In genomic region chrX:108312938-108313337, GRCh38 we compare ENCODE assay signal across 9 cellular contexts.
DNase-seq lines count a peak whose midpoint lies in the region; ATAC-seq and TF ChIP-seq lines count a peak whose summit lies in the region.
"Had no signal": no experiment of that assay in that cellular context is flagged by ENCODE, and none has a peak within 500 bp of the region (broad histone marks: within the 10 kb centered on the region; RNA-seq: fewer than 3 reads in every experiment).

No MANE protein-coding gene starts in this region.

- TF ChIP-seq POLR2A in uterus (IDR thresholded peaks at IDR 0.05), result no peak

- ATAC-seq in Right ventricle myocardium superior (ENCODE audit: poor library complexity) (peak; percentile 95), HG03039 (IDR thresholded peaks at IDR 0.05; ENCODE audit: unreplicated experiment) (no peak)

- CTCF ChIA-PET in RWPE1 (lab: Yijun Ruan, JAX), result interaction anchor here (0.9 to 1.0 kb wide), 2 partner anchors 89 to 224 kb away, joined by 3 read pairs; no protein-coding TSS in a partner anchor

- no peaks in the 10 kb centered on the region for H3K9me3 ChIP-seq in right atrium auricular region
- no peaks in the 10 kb centered on the region for H3K9me3 ChIP-seq in cardiac muscle cell (ENCODE audit: low read depth)
- no peaks in the 10 kb centered on the region for H3K9me3 ChIP-seq in uterus

- no peaks in the 10 kb centered on the region for H3K27me3 Mint-ChIP-seq in activated T-helper 1 cell treated with anti-CD3 and anti-CD28 coated beads, Interleukin-12 subunit alpha, Interleukin-12 subunit beta, Interleukin-2, Interleukin-4 antibody, amounts not matched to agents 30 ng/mL and 10 ng/mL and 1 ng/mL, durations not matched to agents 14 hours and 24 hours and 36 hours (ENCODE audit: insufficient read depth)

- POLR2A ChIA-PET in RWPE1 (lab: Yijun Ruan, JAX; ENCODE audit: low non-redundant PET), result no interaction called here

- DNase-seq in Right ventricle myocardium superior, result peak; percentile 46
- no peak for DNase-seq in right atrium auricular region (ENCODE audit: low spot score)
- DNase-seq in RWPE1 (ENCODE audit: low spot score), result peak; percentile 67
- DNase-seq in cardiac muscle cell (ENCODE audit: low read depth in 1 of 2, low spot score in 1 of 2), result peak; percentile 37 to 52
- peak; percentile 19 to 33 for DNase-seq in uterus
- no peak for DNase-seq in SW480 (ENCODE audit: low spot score)
- DNase-seq in activated T-helper 1 cell treated with anti-CD3 and anti-CD28 coated beads, Interleukin-12 subunit alpha, Interleukin-12 subunit beta, Interleukin-2, Interleukin-4 antibody, amounts not matched to agents 30 ng/mL and 10 ng/mL and 1 ng/mL, durations not matched to agents 14 hours and 24 hours and 36 hours (ENCODE audit: low spot score), result no peak

- no peaks in the 10 kb centered on the region for H3K4me1 ChIP-seq in right atrium auricular region
- H3K4me1 ChIP-seq in cardiac muscle cell (ENCODE audit: low read depth), result peaks cover 37% of the 10 kb centered on the region
- H3K4me1 ChIP-seq in uterus, result no peaks in the 10 kb centered on the region

- TF ChIP-seq CTCF in right atrium auricular region (IDR thresholded peaks at IDR 0.05) (no peak), RWPE1 (conservative IDR thresholded peaks at IDR 0.05; ENCODE audit: low read depth) (no peak), cardiac muscle cell (IDR thresholded peaks at IDR 0.05; ENCODE audit: low read depth, low read length) (no peak), uterus (IDR thresholded peaks at IDR 0.05) (no peak)

- no peaks in the 10 kb centered on the region for H3K27me3 ChIP-seq in right atrium auricular region
- H3K27me3 ChIP-seq in cardiac muscle cell, result no peaks in the 10 kb centered on the region
- no peaks in the 10 kb centered on the region for H3K27me3 ChIP-seq in uterus

- no peaks in the 10 kb centered on the region for H3K4me1 Mint-ChIP-seq in activated T-helper 1 cell treated with anti-CD3 and anti-CD28 coated beads, Interleukin-12 subunit alpha, Interleukin-12 subunit beta, Interleukin-2, Interleukin-4 antibody, amounts not matched to agents 30 ng/mL and 10 ng/mL and 1 ng/mL, durations not matched to agents 14 hours and 24 hours and 36 hours (ENCODE audit: low read depth)

- H3K27ac ChIP-seq in right atrium auricular region, result no peak overlapping the region
- H3K27ac ChIP-seq in RWPE1, result peak overlapping the region; percentile 58; the same call in 1 of the 2 replicates
- no peak overlapping the region for H3K27ac ChIP-seq in cardiac muscle cell
- H3K27ac ChIP-seq in uterus, result peak overlapping the region in 1 of 2 donors; percentile 42

- H3K36me3 ChIP-seq in right atrium auricular region, result no peaks in the 10 kb centered on the region
- no peaks in the 10 kb centered on the region for H3K36me3 ChIP-seq in cardiac muscle cell
- no peaks in the 10 kb centered on the region for H3K36me3 ChIP-seq in uterus

- H3K4me3 ChIP-seq in right atrium auricular region (no peak overlapping the region), cardiac muscle cell (no peak overlapping the region), uterus (no peak overlapping the region)

- no peaks in the 10 kb centered on the region for H3K9me3 Mint-ChIP-seq in activated T-helper 1 cell treated with anti-CD3 and anti-CD28 coated beads, Interleukin-12 subunit alpha, Interleukin-12 subunit beta, Interleukin-2, Interleukin-4 antibody, amounts not matched to agents 30 ng/mL and 10 ng/mL and 1 ng/mL, durations not matched to agents 14 hours and 24 hours and 36 hours

- H3K4me3 Mint-ChIP-seq in activated T-helper 1 cell treated with anti-CD3 and anti-CD28 coated beads, Interleukin-12 subunit alpha, Interleukin-12 subunit beta, Interleukin-2, Interleukin-4 antibody, amounts not matched to agents 30 ng/mL and 10 ng/mL and 1 ng/mL, durations not matched to agents 14 hours and 24 hours and 36 hours, result no peak overlapping the region
- H3K4me3 Mint-ChIP-seq: activated naive CD8-positive, alpha-beta T cell had no signal

- intact Hi-C loops in Right ventricle myocardium superior (cut with DNase I), result no loop called here
- intact Hi-C loops in uterus (cut with DNase I; ENCODE audit: low total_unique reads), result no loop called here
- intact Hi-C loops in activated T-helper 1 cell treated with anti-CD3 and anti-CD28 coated beads, Interleukin-12 subunit alpha, Interleukin-12 subunit beta, Interleukin-2, Interleukin-4 antibody, amounts not matched to agents 30 ng/mL and 10 ng/mL and 1 ng/mL, durations not matched to agents 14 hours and 24 hours and 36 hours (cut with micrococcal nuclease), result no loop called here

- H3K36me3 Mint-ChIP-seq in activated T-helper 1 cell treated with anti-CD3 and anti-CD28 coated beads, Interleukin-12 subunit alpha, Interleukin-12 subunit beta, Interleukin-2, Interleukin-4 antibody, amounts not matched to agents 30 ng/mL and 10 ng/mL and 1 ng/mL, durations not matched to agents 14 hours and 24 hours and 36 hours (ENCODE audit: low read depth), result no peaks in the 10 kb centered on the region
- H3K36me3 Mint-ChIP-seq: activated naive CD8-positive, alpha-beta T cell had no signal

- H3K27ac Mint-ChIP-seq in activated T-helper 1 cell treated with anti-CD3 and anti-CD28 coated beads, Interleukin-12 subunit alpha, Interleukin-12 subunit beta, Interleukin-2, Interleukin-4 antibody, amounts not matched to agents 30 ng/mL and 10 ng/mL and 1 ng/mL, durations not matched to agents 14 hours and 24 hours and 36 hours, result no peak overlapping the region
- H3K27ac Mint-ChIP-seq: activated naive CD8-positive, alpha-beta T cell had no signal

Comparison
In these comparisons a context has a peak if more than half of its experiments do, and no peak if none do; other contexts are left out.
1. DNase-seq: peak in Right ventricle myocardium superior (single experiment), RWPE1 (single experiment), cardiac muscle cell (2 of 2) and uterus (2 of 2); none in right atrium auricular region (single experiment), SW480 (single experiment) and activated T-helper 1 cell treated with anti-CD3 and anti-CD28 coated beads, Interleukin-12 subunit alpha, Interleukin-12 subunit beta, Interleukin-2, Interleukin-4 antibody, amounts not matched to agents 30 ng/mL and 10 ng/mL and 1 ng/mL, durations not matched to agents 14 hours and 24 hours and 36 hours (single experiment).